ENCODE assay signal across 8 cellular contexts in genomic region chr7:141654551-141654950, GRCh38. TPM values are rescaled to one million over a fixed set of nuclear protein-coding genes. Genes with fewer than 3 reads are reported as not detected.
DNase-seq lines count a peak whose midpoint lies in the region; ATAC-seq lines count a peak whose summit lies in the region.

No MANE protein-coding gene starts in this region.

- no peak overlapping the region for H2BK5ac ChIP-seq in mesendoderm (ENCODE audit: low read length)

- peaks cover 45% of the 10 kb centered on the region for H3K36me3 ChIP-seq in CD4-positive, CD25-positive, alpha-beta regulatory T cell (ENCODE audit: control insufficient read depth, insufficient read depth, low read length)
- peaks cover 20% of the 10 kb centered on the region for H3K36me3 ChIP-seq in effector memory CD4-positive, alpha-beta T cell (ENCODE audit: control insufficient read depth, insufficient read depth, low read length)
- no peaks in the 10 kb centered on the region for H3K36me3 ChIP-seq in mesendoderm (ENCODE audit: control insufficient read depth, insufficient read depth, low read length)

- no peaks in the 10 kb centered on the region for H3K4me1 ChIP-seq in CD4-positive, CD25-positive, alpha-beta regulatory T cell (ENCODE audit: control insufficient read depth, insufficient read depth, low read length, poor library complexity, severe bottlenecking)
- no peaks in the 10 kb centered on the region for H3K4me1 ChIP-seq in effector memory CD4-positive, alpha-beta T cell (ENCODE audit: control insufficient read depth, insufficient read depth, low read length, poor library complexity, severe bottlenecking)
- H3K4me1 ChIP-seq in mesendoderm (ENCODE audit: control insufficient read depth, low read depth, low read length) = no peaks in the 10 kb centered on the region

- no peak overlapping the region for H2AK5ac ChIP-seq in mesendoderm (ENCODE audit: low read length)

- no peaks in the 10 kb centered on the region for H3K27me3 Mint-ChIP-seq in CD4-positive, CD25-positive, alpha-beta regulatory T cell

- no peak overlapping the region for H3K56ac ChIP-seq in mesendoderm (ENCODE audit: low read length)

- H3K27ac Mint-ChIP-seq in CD4-positive, CD25-positive, alpha-beta regulatory T cell = peak overlapping the region in 2 of 3 donors; percentile 25 to 77

- peak; percentile 87 for ATAC-seq in CD4-positive, CD25-positive, alpha-beta regulatory T cell (ENCODE audit: low read depth in 2 of 2)
- peak; percentile 81 for ATAC-seq in GM19397 (IDR thresholded peaks at IDR 0.05; ENCODE audit: unreplicated experiment)
- ATAC-seq in HG03457 (IDR thresholded peaks at IDR 0.05; ENCODE audit: unreplicated experiment) = peak; percentile 84
- peak; percentile 77 for ATAC-seq in stimulated activated naive CD8-positive, alpha-beta T cell treated with anti-CD3 and anti-CD28 coated beads, Interleukin-15, Interleukin-2, amounts not matched to agents 100 U/mL and 50 U/mL, for 24 hours

- H3K4me2 ChIP-seq in mesendoderm (ENCODE audit: low read length) = no peak overlapping the region

- no peak overlapping the region for H3K4ac ChIP-seq in mesendoderm (ENCODE audit: low read depth, low read length)

- no peak overlapping the region for H4K5ac ChIP-seq in mesendoderm (ENCODE audit: low read length)

- no peak overlapping the region for H3K4me3 ChIP-seq in CD4-positive, CD25-positive, alpha-beta regulatory T cell (ENCODE audit: low read depth, low read length)
- no peak overlapping the region for H3K4me3 ChIP-seq in effector memory CD4-positive, alpha-beta T cell (ENCODE audit: insufficient read depth, low read depth, low read length, poor library complexity, severe bottlenecking)
- no peak overlapping the region for H3K4me3 ChIP-seq in mesendoderm (ENCODE audit: low read length)

- H3K9me3 Mint-ChIP-seq in CD4-positive, CD25-positive, alpha-beta regulatory T cell = no peaks in the 10 kb centered on the region

- H3K23ac ChIP-seq in mesendoderm (ENCODE audit: low read length) = no peak overlapping the region

- H2BK15ac ChIP-seq in mesendoderm (replicated peaks; ENCODE audit: low read depth) = no peak overlapping the region

- no peak overlapping the region for H3K18ac ChIP-seq in mesendoderm (ENCODE audit: low read length)

- no peaks in the 10 kb centered on the region for H3K27me3 ChIP-seq in CD4-positive, CD25-positive, alpha-beta regulatory T cell (ENCODE audit: control insufficient read depth, insufficient read depth, low read length)
- no peaks in the 10 kb centered on the region for H3K27me3 ChIP-seq in effector memory CD4-positive, alpha-beta T cell (replicated peaks; ENCODE audit: control insufficient read depth, insufficient read depth, low read length, poor library complexity, severe bottlenecking)
- H3K27me3 ChIP-seq in mesendoderm (ENCODE audit: insufficient read depth, low read length, poor library complexity) = no peaks in the 10 kb centered on the region

- WGBS in mesendoderm (ENCODE audit: extremely low coverage, insufficient coverage, low lambda C conversion rate) = no CpG with 5 or more reads among the region's 3 CpGs

- peak; percentile 29 to 90 (median 72) for DNase-seq in CD4-positive, CD25-positive, alpha-beta regulatory T cell
- DNase-seq in NCI-H526 treated with DMSO at 0.1 percent for 48 hours (lab: John Stamatoyannopoulos, UW) (peak; percentile 81), mesendoderm (peak; percentile 92)
- DNase-seq in activated CD4-positive, alpha-beta T cell treated with anti-CD3 and anti-CD28 coated beads, Interleukin-2, amount 50 U/mL, for 48 hours = peak; percentile 39 to 59
- peak; percentile 10 to 40 (median 15) for DNase-seq in effector memory CD4-positive, alpha-beta T cell
- peak; percentile 57 for DNase-seq in stimulated activated naive CD8-positive, alpha-beta T cell treated with anti-CD3 and anti-CD28 coated beads, Interleukin-15, Interleukin-2, amounts not matched to agents 100 U/mL and 50 U/mL, for 24 hours

- H3K79me1 ChIP-seq in mesendoderm (ENCODE audit: low read length) = no peaks in the 10 kb centered on the region

- no peak overlapping the region for H4K8ac ChIP-seq in mesendoderm (ENCODE audit: low read depth, low read length)

- H2BK120ac ChIP-seq in mesendoderm (ENCODE audit: low read depth, low read length) = no peak overlapping the region

- peaks cover 18% of the 10 kb centered on the region for H3K36me3 Mint-ChIP-seq in CD4-positive, CD25-positive, alpha-beta regulatory T cell

- H3K9ac ChIP-seq in mesendoderm (ENCODE audit: low read length) = no peak overlapping the region

- H3K79me2 ChIP-seq in mesendoderm (ENCODE audit: control insufficient read depth, insufficient read depth, low read length) = no peaks in the 10 kb centered on the region

- peak overlapping the region; percentile 55 for H3K27ac ChIP-seq in CD4-positive, CD25-positive, alpha-beta regulatory T cell (ENCODE audit: insufficient read depth, low read length, poor library complexity, severe bottlenecking)
- no peak overlapping the region for H3K27ac ChIP-seq in effector memory CD4-positive, alpha-beta T cell (ENCODE audit: insufficient read depth, low read length, poor library complexity, severe bottlenecking)
- H3K27ac ChIP-seq in mesendoderm (ENCODE audit: low read depth, low read length) = no peak overlapping the region

- no peak overlapping the region for H3K4me3 Mint-ChIP-seq in CD4-positive, CD25-positive, alpha-beta regulatory T cell

- peaks cover 4 to 10% (median 6%) of the 10 kb centered on the region in 4 donors for H3K4me1 Mint-ChIP-seq in CD4-positive, CD25-positive, alpha-beta regulatory T cell

- H3K9me3 ChIP-seq in CD4-positive, CD25-positive, alpha-beta regulatory T cell (ENCODE audit: control insufficient read depth in 2 of 2, low read length in 2 of 2) = no peaks in the 10 kb centered on the region
- H3K9me3 ChIP-seq in effector memory CD4-positive, alpha-beta T cell (ENCODE audit: control insufficient read depth, low read length) = no peaks in the 10 kb centered on the region

RNA-seq across cellular contexts. Expression of gene DENND11, which starts 47.4 kb away (rescaled TPM):
- 47.7 TPM for total RNA-seq in CD4-positive, CD25-positive, alpha-beta regulatory T cell
- 10 to 100 TPM; 10.8 to 14.5 (median 11.1) TPM for polyA plus RNA-seq in CD4-positive, CD25-positive, alpha-beta regulatory T cell
- 11.1 TPM for polyA plus RNA-seq in mesendoderm (2013, experiment 1 of 2)
- polyA plus RNA-seq in mesendoderm (2013, experiment 2 of 2) = 10.9 TPM

RNA-seq across cellular contexts. Expression of gene WEE2, which starts 53.6 kb away (rescaled TPM):
- total RNA-seq in CD4-positive, CD25-positive, alpha-beta regulatory T cell = not detected
- polyA plus RNA-seq in CD4-positive, CD25-positive, alpha-beta regulatory T cell = not detected
- not detected for polyA plus RNA-seq in mesendoderm (2013, experiment 1 of 2)
- polyA plus RNA-seq in mesendoderm (2013, experiment 2 of 2) = not detected

Comparison
In these comparisons a context has a peak if more than half of its experiments do, and no peak if none do; other contexts are left out.
1. DNase-seq: peak in every context shown above with its lines; median percentile 92 in mesendoderm; 81 in NCI-H526 treated with DMSO at 0.1 percent for 48 hours; 72 in CD4-positive, CD25-positive, alpha-beta regulatory T cell; 57 in stimulated activated naive CD8-positive, alpha-beta T cell treated with anti-CD3 and anti-CD28 coated beads, Interleukin-15, Interleukin-2, amounts not matched to agents 100 U/mL and 50 U/mL, for 24 hours; 49 in activated CD4-positive, alpha-beta T cell treated with anti-CD3 and anti-CD28 coated beads, Interleukin-2, amount 50 U/mL, for 48 hours; 15 in effector memory CD4-positive, alpha-beta T cell.